ENCODE assay signal across 1 cellular context in genomic region chr19:39400997-39401548, GRCh38.
TF ChIP-seq lines count a peak whose summit lies in the region.

No MANE protein-coding gene starts in this region.

TF ChIP-seq in A549, 52 proteins besides CTCF, POLR2A, EP300 and RAD21 (continued from another document):
- TF ChIP-seq USF2 (IDR thresholded peaks at IDR 0.05) (peak; percentile 3; the same call in 1 of the 2 replicates), GATA3 (IDR thresholded peaks at IDR 0.05; ENCODE audit: borderline replicate concordance) (peak; percentile 94), HOXA7 (CRISPR knock-in tag; IDR thresholded peaks at IDR 0.05) (peak; percentile 62; the same call in 1 of the 2 replicates), FOSB (CRISPR knock-in tag; IDR thresholded peaks at IDR 0.05) (no peak; the same call in 1 of the 2 replicates)
TF ChIP-seq in A549: peak in this region for 4.
